Comparison of ENCODE assay signal across 8 cellular contexts in genomic region chr4:101345596-101346311, GRCh38. TPM values are rescaled to one million over a fixed set of nuclear protein-coding genes. Genes with fewer than 3 reads are reported as not detected.
DNase-seq lines count a peak whose midpoint lies in the region; ATAC-seq and TF ChIP-seq lines count a peak whose summit lies in the region.

No MANE protein-coding gene starts in this region.

- peak overlapping the region; percentile 96 for H3K27ac Mint-ChIP-seq in chondrocyte (ENCODE audit: unreplicated experiment)

- H3K4me3 Mint-ChIP-seq in chondrocyte (ENCODE audit: unreplicated experiment), result peak overlapping the region; percentile 99

- no peak for ATAC-seq in left colon

- DNase-seq in NCI-H2196 (lab: John Stamatoyannopoulos, UW; ENCODE audit: unreplicated experiment), result peak; percentile 24
- DNase-seq in NCI-H2196 treated with DMSO at 0.1 percent for 48 hours (lab: John Stamatoyannopoulos, UW; ENCODE audit: unreplicated experiment), result no peak
- DNase-seq in NCI-H128 (lab: John Stamatoyannopoulos, UW; ENCODE audit: unreplicated experiment), result peak; percentile 3
- DNase-seq in activated CD4-positive, CD25-positive, alpha-beta regulatory T cell treated with anti-CD3 and anti-CD28 coated beads, Interleukin-2, amount 50 U/mL, for 72 hours, result peak; percentile 43
- DNase-seq in chondrocyte (ENCODE audit: low spot score), result no peak
- DNase-seq in left colon, result peak; percentile 61 to 71
- peak; percentile 25 for DNase-seq in stimulated activated CD4-positive, alpha-beta T cell treated with anti-CD3 and anti-CD28 coated beads, Interleukin-1b, Interleukin-23, amount 100 ng/mL, for 48 hours
- no peak for DNase-seq in NCI-H774 (lab: John Stamatoyannopoulos, UW)

- H3K9me3 Mint-ChIP-seq in chondrocyte (ENCODE audit: low read depth), result no peaks in the 10 kb centered on the region

- intact Hi-C loops in left colon (cut with DNase I, micrococcal nuclease), result loop anchor here in 1 of 2 donors (5.0 kb wide), 1 partner anchor 168 kb away; no protein-coding TSS in a partner anchor

- no peaks in the 10 kb centered on the region for H3K27me3 Mint-ChIP-seq in chondrocyte (ENCODE audit: low read depth)

- peaks cover 41% of the 10 kb centered on the region for H3K4me1 Mint-ChIP-seq in chondrocyte (ENCODE audit: low read depth)

- TF ChIP-seq CTCF in chondrocyte (IDR thresholded peaks at IDR 0.05), result peak; percentile 38

- no peaks in the 10 kb centered on the region for H3K36me3 Mint-ChIP-seq in chondrocyte (ENCODE audit: low read depth)

RNA-seq across cellular contexts. Expression of gene PPP3CA, which starts 1.6 kb away (rescaled TPM):
- total RNA-seq in chondrocyte, result 36.5 to 46.4 TPM (median 38.3 TPM) in 3 replicates
- 10 to 100 TPM; 38.0 to 59.5 TPM for total RNA-seq in left colon

Comparison
In these comparisons a context has a peak if more than half of its experiments do, and no peak if none do; other contexts are left out.
1. DNase-seq: peak in NCI-H2196 (single experiment), NCI-H128 (single experiment), activated CD4-positive, CD25-positive, alpha-beta regulatory T cell treated with anti-CD3 and anti-CD28 coated beads, Interleukin-2, amount 50 U/mL, for 72 hours (single experiment), left colon (2 of 2) and stimulated activated CD4-positive, alpha-beta T cell treated with anti-CD3 and anti-CD28 coated beads, Interleukin-1b, Interleukin-23, amount 100 ng/mL, for 48 hours (single experiment); none in NCI-H2196 treated with DMSO at 0.1 percent for 48 hours (single experiment), chondrocyte (single experiment) and NCI-H774 (single experiment).